In genomic region chr2:42736598-42737322, GRCh38 we compare ENCODE assay signal across 2 cellular contexts.
TF ChIP-seq lines count a peak whose summit lies in the region.

No MANE protein-coding gene starts in this region.

TF ChIP-seq in GM23338, 12 proteins besides CTCF, POLR2A, EP300 and RAD21:
- TF ChIP-seq NANOG (IDR thresholded peaks at IDR 0.05; ENCODE audit: borderline replicate concordance) (no peak), CREB1 (CRISPR knock-in tag; IDR thresholded peaks at IDR 0.05; ENCODE audit: low read depth) (no peak), ZNF331 (CRISPR knock-in tag; IDR thresholded peaks at IDR 0.05; ENCODE audit: low read depth) (no peak), STAT1 (IDR thresholded peaks at IDR 0.05; ENCODE audit: unreplicated experiment) (no peak), ETS1 (IDR thresholded peaks at IDR 0.05) (no peak), EZH2phosphoT487 (IDR thresholded peaks at IDR 0.05; ENCODE audit: unreplicated experiment) (no peak), EZH2 (IDR thresholded peaks at IDR 0.05; ENCODE audit: low read depth, unreplicated experiment) (no peak), ZNF114 (CRISPR knock-in tag; IDR thresholded peaks at IDR 0.05) (no peak), JUNB (IDR thresholded peaks at IDR 0.05; ENCODE audit: unreplicated experiment) (no peak)
- TF ChIP-seq, protein P1, sequence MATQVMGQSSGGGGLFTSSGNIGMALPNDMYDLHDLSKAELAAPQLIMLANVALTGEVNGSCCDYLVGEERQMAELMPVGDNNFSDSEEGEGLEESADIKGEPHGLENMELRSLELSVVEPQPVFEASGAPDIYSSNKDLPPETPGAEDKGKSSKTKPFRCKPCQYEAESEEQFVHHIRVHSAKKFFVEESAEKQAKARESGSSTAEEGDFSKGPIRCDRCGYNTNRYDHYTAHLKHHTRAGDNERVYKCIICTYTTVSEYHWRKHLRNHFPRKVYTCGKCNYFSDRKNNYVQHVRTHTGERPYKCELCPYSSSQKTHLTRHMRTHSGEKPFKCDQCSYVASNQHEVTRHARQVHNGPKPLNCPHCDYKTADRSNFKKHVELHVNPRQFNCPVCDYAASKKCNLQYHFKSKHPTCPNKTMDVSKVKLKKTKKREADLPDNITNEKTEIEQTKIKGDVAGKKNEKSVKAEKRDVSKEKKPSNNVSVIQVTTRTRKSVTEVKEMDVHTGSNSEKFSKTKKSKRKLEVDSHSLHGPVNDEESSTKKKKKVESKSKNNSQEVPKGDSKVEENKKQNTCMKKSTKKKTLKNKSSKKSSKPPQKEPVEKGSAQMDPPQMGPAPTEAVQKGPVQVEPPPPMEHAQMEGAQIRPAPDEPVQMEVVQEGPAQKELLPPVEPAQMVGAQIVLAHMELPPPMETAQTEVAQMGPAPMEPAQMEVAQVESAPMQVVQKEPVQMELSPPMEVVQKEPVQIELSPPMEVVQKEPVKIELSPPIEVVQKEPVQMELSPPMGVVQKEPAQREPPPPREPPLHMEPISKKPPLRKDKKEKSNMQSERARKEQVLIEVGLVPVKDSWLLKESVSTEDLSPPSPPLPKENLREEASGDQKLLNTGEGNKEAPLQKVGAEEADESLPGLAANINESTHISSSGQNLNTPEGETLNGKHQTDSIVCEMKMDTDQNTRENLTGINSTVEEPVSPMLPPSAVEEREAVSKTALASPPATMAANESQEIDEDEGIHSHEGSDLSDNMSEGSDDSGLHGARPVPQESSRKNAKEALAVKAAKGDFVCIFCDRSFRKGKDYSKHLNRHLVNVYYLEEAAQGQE (IDR thresholded peaks at IDR 0.05; ENCODE audit: unreplicated experiment): no peak

TF ChIP-seq in H1, 55 proteins besides CTCF, POLR2A, EP300 and RAD21:
- no peak for TF ChIP-seq BACH1 (IDR thresholded peaks at IDR 0.05; ENCODE audit: low read length)
- no peak for TF ChIP-seq JUN (IDR thresholded peaks at IDR 0.05; ENCODE audit: low read depth, low read length)
- TF ChIP-seq GABPA (IDR thresholded peaks at IDR 0.05; ENCODE audit: borderline replicate concordance, insufficient read depth, low read length): no peak
- TF ChIP-seq, protein P2, sequence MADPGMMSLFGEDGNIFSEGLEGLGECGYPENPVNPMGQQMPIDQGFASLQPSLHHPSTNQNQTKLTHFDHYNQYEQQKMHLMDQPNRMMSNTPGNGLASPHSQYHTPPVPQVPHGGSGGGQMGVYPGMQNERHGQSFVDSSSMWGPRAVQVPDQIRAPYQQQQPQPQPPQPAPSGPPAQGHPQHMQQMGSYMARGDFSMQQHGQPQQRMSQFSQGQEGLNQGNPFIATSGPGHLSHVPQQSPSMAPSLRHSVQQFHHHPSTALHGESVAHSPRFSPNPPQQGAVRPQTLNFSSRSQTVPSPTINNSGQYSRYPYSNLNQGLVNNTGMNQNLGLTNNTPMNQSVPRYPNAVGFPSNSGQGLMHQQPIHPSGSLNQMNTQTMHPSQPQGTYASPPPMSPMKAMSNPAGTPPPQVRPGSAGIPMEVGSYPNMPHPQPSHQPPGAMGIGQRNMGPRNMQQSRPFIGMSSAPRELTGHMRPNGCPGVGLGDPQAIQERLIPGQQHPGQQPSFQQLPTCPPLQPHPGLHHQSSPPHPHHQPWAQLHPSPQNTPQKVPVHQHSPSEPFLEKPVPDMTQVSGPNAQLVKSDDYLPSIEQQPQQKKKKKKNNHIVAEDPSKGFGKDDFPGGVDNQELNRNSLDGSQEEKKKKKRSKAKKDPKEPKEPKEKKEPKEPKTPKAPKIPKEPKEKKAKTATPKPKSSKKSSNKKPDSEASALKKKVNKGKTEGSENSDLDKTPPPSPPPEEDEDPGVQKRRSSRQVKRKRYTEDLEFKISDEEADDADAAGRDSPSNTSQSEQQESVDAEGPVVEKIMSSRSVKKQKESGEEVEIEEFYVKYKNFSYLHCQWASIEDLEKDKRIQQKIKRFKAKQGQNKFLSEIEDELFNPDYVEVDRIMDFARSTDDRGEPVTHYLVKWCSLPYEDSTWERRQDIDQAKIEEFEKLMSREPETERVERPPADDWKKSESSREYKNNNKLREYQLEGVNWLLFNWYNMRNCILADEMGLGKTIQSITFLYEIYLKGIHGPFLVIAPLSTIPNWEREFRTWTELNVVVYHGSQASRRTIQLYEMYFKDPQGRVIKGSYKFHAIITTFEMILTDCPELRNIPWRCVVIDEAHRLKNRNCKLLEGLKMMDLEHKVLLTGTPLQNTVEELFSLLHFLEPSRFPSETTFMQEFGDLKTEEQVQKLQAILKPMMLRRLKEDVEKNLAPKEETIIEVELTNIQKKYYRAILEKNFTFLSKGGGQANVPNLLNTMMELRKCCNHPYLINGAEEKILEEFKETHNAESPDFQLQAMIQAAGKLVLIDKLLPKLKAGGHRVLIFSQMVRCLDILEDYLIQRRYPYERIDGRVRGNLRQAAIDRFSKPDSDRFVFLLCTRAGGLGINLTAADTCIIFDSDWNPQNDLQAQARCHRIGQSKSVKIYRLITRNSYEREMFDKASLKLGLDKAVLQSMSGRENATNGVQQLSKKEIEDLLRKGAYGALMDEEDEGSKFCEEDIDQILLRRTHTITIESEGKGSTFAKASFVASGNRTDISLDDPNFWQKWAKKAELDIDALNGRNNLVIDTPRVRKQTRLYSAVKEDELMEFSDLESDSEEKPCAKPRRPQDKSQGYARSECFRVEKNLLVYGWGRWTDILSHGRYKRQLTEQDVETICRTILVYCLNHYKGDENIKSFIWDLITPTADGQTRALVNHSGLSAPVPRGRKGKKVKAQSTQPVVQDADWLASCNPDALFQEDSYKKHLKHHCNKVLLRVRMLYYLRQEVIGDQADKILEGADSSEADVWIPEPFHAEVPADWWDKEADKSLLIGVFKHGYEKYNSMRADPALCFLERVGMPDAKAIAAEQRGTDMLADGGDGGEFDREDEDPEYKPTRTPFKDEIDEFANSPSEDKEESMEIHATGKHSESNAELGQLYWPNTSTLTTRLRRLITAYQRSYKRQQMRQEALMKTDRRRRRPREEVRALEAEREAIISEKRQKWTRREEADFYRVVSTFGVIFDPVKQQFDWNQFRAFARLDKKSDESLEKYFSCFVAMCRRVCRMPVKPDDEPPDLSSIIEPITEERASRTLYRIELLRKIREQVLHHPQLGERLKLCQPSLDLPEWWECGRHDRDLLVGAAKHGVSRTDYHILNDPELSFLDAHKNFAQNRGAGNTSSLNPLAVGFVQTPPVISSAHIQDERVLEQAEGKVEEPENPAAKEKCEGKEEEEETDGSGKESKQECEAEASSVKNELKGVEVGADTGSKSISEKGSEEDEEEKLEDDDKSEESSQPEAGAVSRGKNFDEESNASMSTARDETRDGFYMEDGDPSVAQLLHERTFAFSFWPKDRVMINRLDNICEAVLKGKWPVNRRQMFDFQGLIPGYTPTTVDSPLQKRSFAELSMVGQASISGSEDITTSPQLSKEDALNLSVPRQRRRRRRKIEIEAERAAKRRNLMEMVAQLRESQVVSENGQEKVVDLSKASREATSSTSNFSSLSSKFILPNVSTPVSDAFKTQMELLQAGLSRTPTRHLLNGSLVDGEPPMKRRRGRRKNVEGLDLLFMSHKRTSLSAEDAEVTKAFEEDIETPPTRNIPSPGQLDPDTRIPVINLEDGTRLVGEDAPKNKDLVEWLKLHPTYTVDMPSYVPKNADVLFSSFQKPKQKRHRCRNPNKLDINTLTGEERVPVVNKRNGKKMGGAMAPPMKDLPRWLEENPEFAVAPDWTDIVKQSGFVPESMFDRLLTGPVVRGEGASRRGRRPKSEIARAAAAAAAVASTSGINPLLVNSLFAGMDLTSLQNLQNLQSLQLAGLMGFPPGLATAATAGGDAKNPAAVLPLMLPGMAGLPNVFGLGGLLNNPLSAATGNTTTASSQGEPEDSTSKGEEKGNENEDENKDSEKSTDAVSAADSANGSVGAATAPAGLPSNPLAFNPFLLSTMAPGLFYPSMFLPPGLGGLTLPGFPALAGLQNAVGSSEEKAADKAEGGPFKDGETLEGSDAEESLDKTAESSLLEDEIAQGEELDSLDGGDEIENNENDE (IDR thresholded peaks at IDR 0.05; ENCODE audit: insufficient replicate concordance, low read length): no peak
- TF ChIP-seq KDM1A (IDR thresholded peaks at IDR 0.05; ENCODE audit: borderline replicate concordance, low read length): no peak
- no peak for TF ChIP-seq TAF1 (IDR thresholded peaks at IDR 0.05; ENCODE audit: low read depth, low read length)
- no peak for TF ChIP-seq CHD1 (IDR thresholded peaks at IDR 0.05; ENCODE audit: low read depth, low read length)
- TF ChIP-seq, protein P3, sequence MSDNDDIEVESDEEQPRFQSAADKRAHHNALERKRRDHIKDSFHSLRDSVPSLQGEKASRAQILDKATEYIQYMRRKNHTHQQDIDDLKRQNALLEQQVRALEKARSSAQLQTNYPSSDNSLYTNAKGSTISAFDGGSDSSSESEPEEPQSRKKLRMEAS (IDR thresholded peaks at IDR 0.05): no peak
- no peak for TF ChIP-seq CBX8 (IDR thresholded peaks at IDR 0.05; ENCODE audit: borderline replicate concordance, low read depth, low read length)
TF ChIP-seq in H1: peak in this region for 0.
